In the genomic region with DNA sequence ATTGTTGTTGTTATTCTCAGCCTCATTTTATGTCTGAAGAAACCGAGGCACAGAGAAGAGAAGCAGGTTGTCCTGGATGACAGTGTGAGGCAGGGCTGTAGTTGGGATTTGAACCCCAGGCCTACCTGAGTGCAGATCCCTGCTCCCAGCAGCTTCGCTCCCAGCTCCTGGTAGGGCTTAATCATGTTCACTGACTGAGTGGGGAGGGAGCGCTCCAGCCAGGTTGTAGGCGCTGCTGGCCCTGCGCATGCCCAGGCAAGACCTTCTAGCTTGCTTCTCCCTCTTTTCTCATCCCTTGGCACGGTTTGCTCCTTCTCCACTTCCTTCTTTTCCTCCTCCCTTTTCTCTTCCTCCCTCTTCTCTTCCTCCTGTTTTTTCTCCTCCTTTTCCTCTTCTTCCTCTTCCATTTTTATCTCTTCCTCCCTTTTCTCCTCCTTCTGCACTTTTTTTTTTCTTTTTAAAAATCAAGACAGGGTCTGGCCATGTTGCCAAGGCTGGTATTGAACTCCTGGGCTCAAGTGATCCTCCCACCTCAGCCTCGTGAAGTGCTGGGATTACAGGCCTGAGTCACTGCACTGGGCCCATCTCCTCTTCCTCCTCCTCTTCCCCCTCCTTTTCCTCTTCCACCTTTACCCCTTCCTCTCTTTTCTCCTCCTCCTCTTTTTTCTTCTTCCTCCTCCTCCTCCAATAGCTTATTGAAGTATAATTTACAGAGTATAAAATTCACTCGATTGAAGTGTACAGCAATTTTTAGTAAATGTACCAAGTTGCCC, we compare ENCODE assay signal across 12 cellular contexts.
DNase-seq lines count a peak whose midpoint lies in the region; TF ChIP-seq lines count a peak whose summit lies in the region.
"Had no signal": no experiment of that assay in that cellular context is flagged by ENCODE, and none has a peak within 500 bp of the region (broad histone marks: within the 10 kb centered on the region; RNA-seq: fewer than 3 reads in every experiment).

No MANE protein-coding gene starts in this region.

- no peaks in the 10 kb centered on the region for H3K79me2 ChIP-seq in H9 (ENCODE audit: insufficient read depth, low read length)

- H3K56ac ChIP-seq in H9 (ENCODE audit: insufficient read length, low read depth, low read length) = no peak overlapping the region

- H3K27ac Mint-ChIP-seq in H9 = peak overlapping the region in 2 of 3 experiments; percentile 82 to 93; a peak in 3 of 7 replicates
- H3K27ac Mint-ChIP-seq: HFFc6 had no signal

- H3K9me3 ChIP-seq in BLaER1 treated with 17β-estradiol and CSF1 and Interleukin-3, amounts not matched to agents 10 nM and 100 nM (replicated peaks in 1 of 11) = no peaks in the 10 kb centered on the region
- H3K9me3 ChIP-seq in H9 (ENCODE audit: control insufficient read depth, low read depth, low read length) = no peaks in the 10 kb centered on the region
- H3K9me3 ChIP-seq in mesenchymal stem cell (ENCODE audit: control insufficient read depth, low read length) = no peaks in the 10 kb centered on the region
- H3K9me3 ChIP-seq: stomach had no signal

- no peak overlapping the region for H2BK5ac ChIP-seq in H9 (ENCODE audit: insufficient read length, low read length)
- H2BK5ac ChIP-seq in mesenchymal stem cell (ENCODE audit: low read depth, low read length, poor library complexity, severe bottlenecking) = no peak overlapping the region

- H3K36me3 ChIP-seq in BLaER1 treated with 17β-estradiol and CSF1 and Interleukin-3, amounts not matched to agents 10 nM and 100 nM = no peaks in the 10 kb centered on the region
- no peaks in the 10 kb centered on the region for H3K36me3 ChIP-seq in mesenchymal stem cell (ENCODE audit: control insufficient read depth in 1 of 2, insufficient read depth in 2 of 2, low read depth in 1 of 2, low read length in 2 of 2)

- no peaks in the 10 kb centered on the region for H3K27me3 Mint-ChIP-seq in H9 (ENCODE audit: low read depth)

- no peak overlapping the region for H3K18ac ChIP-seq in H9 (ENCODE audit: insufficient read length, low read depth, low read length)
- H3K18ac ChIP-seq in mesenchymal stem cell (ENCODE audit: low read depth in 1 of 2, low read length in 2 of 2) = peak overlapping the region; percentile 72 to 74

- H4K91ac ChIP-seq in H9 (ENCODE audit: insufficient read length, low read depth, low read length) (no peak overlapping the region), mesenchymal stem cell (ENCODE audit: low read length) (no peak overlapping the region)

- in situ Hi-C loops in G401 (cut with HindIII; ENCODE audit: low sequenced_read_pairs) = no loop called here

- no peaks in the 10 kb centered on the region for H3K27me3 ChIP-seq in BLaER1 treated with 17β-estradiol and CSF1 and Interleukin-3, amounts not matched to agents 10 nM and 100 nM
- H3K27me3 ChIP-seq in H9 (ENCODE audit: insufficient read depth, low read length) (no peaks in the 10 kb centered on the region), mesenchymal stem cell (ENCODE audit: control insufficient read depth in 1 of 2, insufficient read depth in 1 of 2, low read length in 2 of 2) (no peaks in the 10 kb centered on the region)
- H3K27me3 ChIP-seq: stomach had no signal

- H2AFZ ChIP-seq in H9 (ENCODE audit: low read length) (no peak overlapping the region), mesenchymal stem cell (ENCODE audit: low read depth, low read length) (peak overlapping the region; percentile 11)

- H3K79me1 ChIP-seq in H9 (ENCODE audit: insufficient read depth, low read depth, low read length, poor library complexity, severe bottlenecking) (no peaks in the 10 kb centered on the region), mesenchymal stem cell (replicated peaks; ENCODE audit: low read length, poor library complexity, severe bottlenecking) (no peaks in the 10 kb centered on the region)

- H3K4me2 ChIP-seq in BLaER1 treated with 17β-estradiol and CSF1 and Interleukin-3, amounts not matched to agents 10 nM and 100 nM = peak overlapping the region; percentile 60 to 81 (median 73)
- no peak overlapping the region for H3K4me2 ChIP-seq in H9 (ENCODE audit: insufficient read depth, insufficient read length, low read length)
- no peak overlapping the region for H3K4me2 ChIP-seq in mesenchymal stem cell (ENCODE audit: low read length, poor library complexity, severe bottlenecking)

- H3K9ac ChIP-seq in BLaER1 treated with 17β-estradiol and CSF1 and Interleukin-3, amounts not matched to agents 10 nM and 100 nM = peak overlapping the region in 7 of 11 experiments; percentile 19 to 59 (median 35); a peak in 10 of 22 replicates
- H3K9ac ChIP-seq in H9 (ENCODE audit: extremely low read depth, insufficient read length, low read length) = no peak overlapping the region
- H3K9ac ChIP-seq in mesenchymal stem cell (ENCODE audit: low read length) = no peak overlapping the region

- peak overlapping the region in 1 of 10 experiments; percentile 14; a peak in 1 of 20 replicates for H3K4me3 ChIP-seq in BLaER1 treated with 17β-estradiol and CSF1 and Interleukin-3, amounts not matched to agents 10 nM and 100 nM
- no peak overlapping the region for H3K4me3 ChIP-seq in mesenchymal stem cell (ENCODE audit: insufficient read depth in 1 of 2, low read depth in 1 of 2, low read length in 2 of 2)
- H3K4me3 ChIP-seq: stomach had no signal

- no peak overlapping the region for H4K5ac ChIP-seq in H9 (ENCODE audit: insufficient read length, low read depth, low read length)

- H2BK120ac ChIP-seq in H9 (ENCODE audit: low read depth, low read length, poor library complexity, severe bottlenecking) (no peak overlapping the region), mesenchymal stem cell (ENCODE audit: low read depth, low read length) (no peak overlapping the region)

- peaks cover 3% of the 10 kb centered on the region for H3K23me2 ChIP-seq in H9 (ENCODE audit: insufficient read length, low read depth, low read length, poor library complexity, severe bottlenecking)

- H3K23ac ChIP-seq in H9 (ENCODE audit: insufficient read length, low read depth, low read length) (no peak overlapping the region), mesenchymal stem cell (ENCODE audit: low read length in 2 of 2) (no peak overlapping the region)

- H3K27ac ChIP-seq in BLaER1 treated with 17β-estradiol and CSF1 and Interleukin-3, amounts not matched to agents 10 nM and 100 nM = peak overlapping the region in 7 of 11 experiments; percentile 37 to 77 (median 55); a peak in 12 of 22 replicates
- H3K27ac ChIP-seq in H9 (ENCODE audit: insufficient read length, low read depth, low read length) = no peak overlapping the region
- peak overlapping the region; percentile 51 for H3K27ac ChIP-seq in angular gyrus (ENCODE audit: low read depth, low read length)
- H3K27ac ChIP-seq in mesenchymal stem cell (ENCODE audit: low read length, poor library complexity, severe bottlenecking) = no peak overlapping the region
- H3K27ac ChIP-seq: stomach had no signal

- H3K14ac ChIP-seq in H9 (ENCODE audit: insufficient read depth, low read length) = no peak overlapping the region
- peak overlapping the region in 1 of 2 experiments; percentile 18 for H3K14ac ChIP-seq in mesenchymal stem cell (ENCODE audit: low read length in 2 of 2)

- no peaks in the 10 kb centered on the region; a peak in 1 of 22 replicates for H4K20me1 ChIP-seq in BLaER1 treated with 17β-estradiol and CSF1 and Interleukin-3, amounts not matched to agents 10 nM and 100 nM
- H4K20me1 ChIP-seq in H9 (ENCODE audit: control insufficient read depth, insufficient read depth, insufficient read length) = no peaks in the 10 kb centered on the region

- TF ChIP-seq CTCF in H9 (conservative IDR thresholded peaks at IDR 0.05) = no peak

- peaks cover 20 to 23% of the 10 kb centered on the region in 2 experiments for H3K4me1 Mint-ChIP-seq in H9

- H4K8ac ChIP-seq in H9 (replicated peaks; ENCODE audit: insufficient read length, low read depth, low read length) = no peak overlapping the region
- H4K8ac ChIP-seq in mesenchymal stem cell (ENCODE audit: low read length) = peak overlapping the region; percentile 93

- H3K4me1 ChIP-seq in BLaER1 treated with 17β-estradiol and CSF1 and Interleukin-3, amounts not matched to agents 10 nM and 100 nM = peaks cover 14 to 54% (median 35%) of the 10 kb centered on the region in 10 experiments
- no peaks in the 10 kb centered on the region; the same call in 1 of the 2 replicates for H3K4me1 ChIP-seq in H9 (ENCODE audit: insufficient read depth, low read length)
- H3K4me1 ChIP-seq in mesenchymal stem cell (ENCODE audit: control insufficient read depth, insufficient read depth, low read depth, low read length) = no peaks in the 10 kb centered on the region

- H3K9me3 Mint-ChIP-seq in H9 = no peaks in the 10 kb centered on the region

- H3K4me3 Mint-ChIP-seq in H9 = no peak overlapping the region
- H3K4me3 Mint-ChIP-seq: HFFc6 had no signal

- no peak overlapping the region for H2BK12ac ChIP-seq in H9 (ENCODE audit: insufficient read length, low read depth, low read length)
- H2BK12ac ChIP-seq in mesenchymal stem cell (ENCODE audit: low read length in 2 of 2) = no peak overlapping the region

- DNase-seq in H9 (no peak), mesenchymal stem cell (no peak), G401 (ENCODE audit: low spot score) (no peak), NCI-H510A (lab: John Stamatoyannopoulos, UW) (no peak), NCI-H1930 (lab: John Stamatoyannopoulos, UW) (no peak), cerebellar cortex (ENCODE audit: low spot score) (no peak)
- DNase-seq: HFFc6, NCI-H1417, NCI-H510A treated with DMSO at 0.1 percent for 48 hours, stomach had no signal

- H3K4ac ChIP-seq in H9 (ENCODE audit: low read depth, low read length) (no peak overlapping the region), mesenchymal stem cell (ENCODE audit: low read depth in 1 of 2, low read length in 2 of 2) (no peak overlapping the region)

- peaks cover 3 to 6% (median 4%) of the 10 kb centered on the region in 3 experiments; a peak in 5 of 7 replicates for H3K36me3 Mint-ChIP-seq in H9 (ENCODE audit: insufficient read depth in 1 of 3, low read depth in 3 of 3)

- H2AK5ac ChIP-seq in H9 (ENCODE audit: insufficient read length, low read length) = no peak overlapping the region
- no peak overlapping the region for H2AK5ac ChIP-seq in mesenchymal stem cell (ENCODE audit: low read length, severe bottlenecking)

- no peak overlapping the region for H2BK15ac ChIP-seq in H9 (ENCODE audit: low read depth, low read length)
- H2BK15ac ChIP-seq in mesenchymal stem cell (ENCODE audit: low read depth, poor library complexity, severe bottlenecking) = peak overlapping the region; percentile 37

- WGBS in H9 (ENCODE audit: extremely low coverage, insufficient read length, low lambda C conversion rate) = no CpG with 5 or more reads among the region's 8 CpGs
- WGBS in mesenchymal stem cell = 81% methylated on average over 8 of the region's 8 CpGs

- no peak overlapping the region for H3T11ph ChIP-seq in H9 (ENCODE audit: low read length)

- no peak overlapping the region for H2BK20ac ChIP-seq in H9 (ENCODE audit: low read depth, low read length, poor library complexity, severe bottlenecking)

Comparison
In these comparisons a context has a peak if more than half of its experiments do, and no peak if none do; other contexts are left out.
1. H3K27ac ChIP-seq: peak in BLaER1 treated with 17β-estradiol and CSF1 and Interleukin-3, amounts not matched to agents 10 nM and 100 nM (7 of 11) and angular gyrus (single experiment); none in H9 (single experiment) and mesenchymal stem cell (single experiment).
2. H3K4me2 ChIP-seq: peak in BLaER1 treated with 17β-estradiol and CSF1 and Interleukin-3, amounts not matched to agents 10 nM and 100 nM (11 of 11); none in H9 (single experiment) and mesenchymal stem cell (single experiment).
3. H3K9ac ChIP-seq: peak in BLaER1 treated with 17β-estradiol and CSF1 and Interleukin-3, amounts not matched to agents 10 nM and 100 nM (7 of 11); none in H9 (single experiment) and mesenchymal stem cell (single experiment).